ENCODE assay signal across 27 cellular contexts in the genomic region with DNA sequence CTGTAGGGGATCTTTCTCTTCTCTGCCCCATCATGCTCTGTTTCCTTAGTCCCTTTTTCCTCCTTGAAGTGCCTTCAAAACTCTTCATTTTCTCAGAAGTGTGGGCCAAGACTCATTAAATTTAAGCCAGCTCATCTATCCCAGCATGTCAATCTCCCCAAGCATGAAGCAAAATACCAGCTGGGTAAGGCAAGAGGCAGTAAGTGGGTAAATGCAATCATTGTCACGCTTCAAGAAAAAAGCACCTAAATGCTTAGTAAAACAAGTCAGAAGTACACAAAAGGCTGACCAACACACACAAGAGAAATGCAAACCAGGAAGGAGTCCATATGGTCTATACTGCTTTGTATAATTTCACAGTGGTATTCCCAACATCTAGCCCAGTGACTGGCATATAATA.
"Had no signal": no experiment of that assay in that cellular context is flagged by ENCODE, and none has a peak within 500 bp of the region (broad histone marks: within the 10 kb centered on the region; RNA-seq: fewer than 3 reads in every experiment).

No MANE protein-coding gene starts in this region.

- H3K9me3 Mint-ChIP-seq: nephron, neural progenitor cell had no signal

- H3K4me3 ChIP-seq: coronary artery, esophagus squamous epithelium, left lung, neural progenitor cell, right atrium auricular region, smooth muscle cell, suprapubic skin, vagina had no signal

- H3K27me3 Mint-ChIP-seq: progenitor cell of endocrine pancreas had no signal

- H3K27ac Mint-ChIP-seq: immature natural killer cell; naive thymus-derived CD4-positive, alpha-beta T cell; nephron; neural progenitor cell; progenitor cell of endocrine pancreas; stimulated activated naive CD8-positive, alpha-beta T cell treated with anti-CD3 and anti-CD28 coated beads, Interleukin-15, amount 100 ng/mL, for 72 hours had no signal

- H3K4me1 Mint-ChIP-seq: immature natural killer cell; naive thymus-derived CD4-positive, alpha-beta T cell; neural progenitor cell had no signal

- DNase-seq: dermis blood vessel endothelial cell; effector memory CD4-positive, alpha-beta T cell; erythroblast; esophagus squamous epithelium; foreskin melanocyte; hypothalamus; immature natural killer cell; islet precursor cell; left cardiac atrium; left lung; mesendoderm; midbrain; naive thymus-derived CD4-positive, alpha-beta T cell; stimulated activated CD4-positive, alpha-beta T cell treated with anti-CD3 and anti-CD28 coated beads, Interleukin-12 subunit alpha, Interleukin-12 subunit beta, amount 100 ng/mL, for 4 hours; stimulated activated CD4-positive, alpha-beta T cell treated with anti-CD3 and anti-CD28 coated beads, Interleukin-4, amount 100 ng/mL, for 4 hours; stimulated activated naive CD4-positive, alpha-beta T cell; stimulated activated naive CD8-positive, alpha-beta T cell treated with anti-CD3 and anti-CD28 coated beads, Interleukin-15, amount 100 ng/mL, for 72 hours; trophoblast cell had no signal

- H3K36me3 Mint-ChIP-seq: immature natural killer cell; naive thymus-derived CD4-positive, alpha-beta T cell; neural progenitor cell had no signal

- H3K4me3 Mint-ChIP-seq: immature natural killer cell; naive thymus-derived CD4-positive, alpha-beta T cell; nephron; neural progenitor cell; stimulated activated naive CD8-positive, alpha-beta T cell treated with anti-CD3 and anti-CD28 coated beads, Interleukin-15, amount 100 ng/mL, for 72 hours had no signal

- ATAC-seq: left cardiac atrium; left lung; naive thymus-derived CD4-positive, alpha-beta T cell; sciatic nerve; stimulated activated naive CD8-positive, alpha-beta T cell treated with anti-CD3 and anti-CD28 coated beads, Interleukin-15, amount 100 ng/mL, for 72 hours had no signal
